ENCODE assay signal across 8 cellular contexts in the genomic region with DNA sequence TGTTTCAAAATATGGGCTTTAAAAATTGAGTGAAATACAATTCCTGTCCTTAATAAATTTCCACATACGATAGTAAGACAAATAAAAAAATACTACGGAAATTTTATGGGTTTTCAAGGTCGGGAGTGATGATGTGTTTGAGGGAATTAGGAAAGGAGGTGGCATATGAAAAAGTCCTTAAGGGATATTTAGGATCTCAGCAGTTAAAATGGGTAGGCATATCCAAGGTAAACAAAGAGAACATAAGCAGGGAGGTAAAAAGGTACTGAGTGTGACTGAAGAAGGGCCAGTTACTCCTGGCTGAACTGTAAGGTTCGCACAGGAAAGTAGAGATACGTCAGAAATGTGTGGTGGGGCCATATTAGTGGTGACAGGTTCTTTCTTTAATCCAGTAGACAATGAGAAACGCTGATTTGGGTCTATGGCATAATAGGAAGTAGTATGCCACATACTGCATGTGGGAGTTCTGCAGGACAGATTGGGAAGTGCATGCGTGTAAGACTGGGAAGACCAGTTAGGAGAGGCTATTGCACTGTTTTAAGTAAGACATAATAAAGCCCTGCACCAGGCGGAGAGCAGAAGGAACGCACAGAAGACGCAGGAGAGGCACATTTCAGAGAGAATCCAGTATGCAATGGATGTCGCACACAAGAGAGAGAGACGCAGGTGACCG. TPM values are rescaled to one million over a fixed set of nuclear protein-coding genes. Genes with fewer than 3 reads are reported as not detected.
DNase-seq lines count a peak whose midpoint lies in the region; ATAC-seq, FAIRE-seq and TF ChIP-seq lines count a peak whose summit lies in the region.

No MANE protein-coding gene starts in this region.

- BruUV-seq in HepG2 (replicated peaks; lab: Mats Ljungman, UMichigan) = TSS peak; percentile 99

- H3K4me3 ChIP-seq in GM12865 (ENCODE audit: low read depth, low read length) = peak overlapping the region; percentile 75
- H3K4me3 ChIP-seq in coronary artery = peak overlapping the region; percentile 87
- H3K4me3 ChIP-seq in HepG2 (replicated peaks in 1 of 3; ENCODE audit: insufficient read depth in 1 of 3, low read depth in 2 of 3, low read length in 3 of 3) = peak overlapping the region; percentile 56 to 86 (median 81)

- CTCF ChIA-PET in HepG2 (lab: Yijun Ruan, JAX; ENCODE audit: low intra/inter-chr PET ratio, low total read pairs) = no interaction called here

- H3K27ac ChIP-seq in 22Rv1 (peak overlapping the region; percentile 97), coronary artery (peak overlapping the region; percentile 85 to 87), HepG2 (ENCODE audit: extremely low read length, insufficient read depth, low read length) (peak overlapping the region; percentile 92), temporal lobe (ENCODE audit: low read depth, low read length) (peak overlapping the region; percentile 83)

- H3K9ac ChIP-seq in HepG2 (ENCODE audit: insufficient read depth, low read depth, low read length) = peak overlapping the region; percentile 91

- peaks cover 38% of the 10 kb centered on the region for H4K20me1 ChIP-seq in HepG2 (ENCODE audit: insufficient read depth, low read length)

- DNase-seq in GM12865 (ENCODE audit: low read depth) = peak; percentile 52
- peak; percentile 83 for DNase-seq in HT-29 (ENCODE audit: low spot score)
- peak; percentile 69 for DNase-seq in OCI-M1 (lab: John Stamatoyannopoulos, UW)
- no peak for DNase-seq in coronary artery (ENCODE audit: low spot score)
- DNase-seq in HepG2 (ENCODE audit: low spot score) = peak; percentile 81
- no peak for DNase-seq in activated CD8-positive, alpha-beta memory T cell treated with anti-CD3 and anti-CD28 coated beads for 24 hours

- peak overlapping the region; percentile 99 for H3K4me2 ChIP-seq in HepG2 (ENCODE audit: low read depth, low read length)

- H3K27me3 ChIP-seq in HepG2 (ENCODE audit: control insufficient read depth in 1 of 2, insufficient read depth in 2 of 2, low read length in 2 of 2) = no peaks in the 10 kb centered on the region; a peak in 1 of 5 replicates

- peak; percentile 71 for ATAC-seq in HepG2

- WGBS in HepG2 (ENCODE audit: low lambda C conversion rate) = 4% methylated on average over 13 of the region's 13 CpGs

- H3K36me3 ChIP-seq in HepG2 (replicated peaks in 1 of 2; ENCODE audit: control insufficient read depth in 1 of 2, insufficient read depth in 2 of 2, low read length in 2 of 2) = peaks cover 0 to 6% of the 10 kb centered on the region in 2 experiments; a peak in 1 of 5 replicates

- peaks cover 52% of the 10 kb centered on the region for H3K4me1 ChIP-seq in HepG2 (ENCODE audit: insufficient read depth, low read length)

- FAIRE-seq in HepG2 (lab: Jason Lieb, UNC) = no peak

- POLR2A ChIA-PET in HepG2 (lab: Yijun Ruan, JAX) = interaction anchor here (0.9 to 1.4 kb wide), 6 partner anchors 15 to 662 kb away, joined by 3 to 19 read pairs (median 4); a partner anchor contains a TSS

- H3K79me2 ChIP-seq in HepG2 (ENCODE audit: insufficient read depth, low read length) = peaks cover 46% of the 10 kb centered on the region

- no peak for TF ChIP-seq RAD21 in HepG2 (CRISPR knock-in tag; IDR thresholded peaks at IDR 0.05)

- in situ Hi-C loops in HepG2 (cut with HindIII; ENCODE audit: extremely low pct_ligation_motif_present, low pct_unique_long_range_greater_than_20kb) = no loop called here

- intact Hi-C loops in HepG2 (cut with micrococcal nuclease; ENCODE audit: unreplicated experiment) = loop anchor here (1.0 to 2.0 kb wide), 2 partner anchors 100 to 283 kb away; a partner anchor contains a TSS

- TF ChIP-seq POLR2A in HepG2 (IDR thresholded peaks at IDR 0.05; ENCODE audit: insufficient read depth in 1 of 2, low read depth in 2 of 2, low read length in 2 of 2) = peak in 1 of 2 experiments; percentile 82; a peak in 2 of 4 replicates

- TF ChIP-seq CTCF in 22Rv1 (IDR thresholded peaks at IDR 0.05) = peak; percentile 40
- TF ChIP-seq CTCF in GM12865 (IDR thresholded peaks at IDR 0.05; ENCODE audit: insufficient read depth, low read depth, low read length, missing control alignments) = peak; percentile 23
- TF ChIP-seq CTCF in coronary artery (IDR thresholded peaks at IDR 0.05) = no peak
- TF ChIP-seq CTCF in HepG2 (CRISPR knock-in tag; IDR thresholded peaks at IDR 0.05) = no peak

- H3K9me3 ChIP-seq in HepG2 (ENCODE audit: low read length) = no peaks in the 10 kb centered on the region

- TF ChIP-seq EP300 in HepG2 (IDR thresholded peaks at IDR 0.05; ENCODE audit: low read depth in 2 of 2, low read length in 2 of 2) = no peak
- no peak for TF ChIP-seq EP300 in HepG2 (CRISPR knock-in tag; IDR thresholded peaks at IDR 0.05; ENCODE audit: borderline replicate concordance)

- H2AFZ ChIP-seq in HepG2 (ENCODE audit: low read length) = no peak overlapping the region

TF ChIP-seq in HepG2, 621 proteins besides CTCF, POLR2A, EP300 and RAD21 (continues in another document):
- TF ChIP-seq PAF1 (CRISPR knock-in tag; IDR thresholded peaks at IDR 0.05) (no peak), ZNF816 (CRISPR knock-in tag; IDR thresholded peaks at IDR 0.05; ENCODE audit: borderline replicate concordance) (0 out of 2 replicates have a peak, but pooled peaks have one; percentile 35), XRCC5 (optimal IDR thresholded peaks at IDR 0.05; ENCODE audit: low read length) (no peak), ZMYM3 (CRISPR knock-in tag; IDR thresholded peaks at IDR 0.05) (peak; percentile 7; the same call in 1 of the 2 replicates), ZNF776 (CRISPR knock-in tag; IDR thresholded peaks at IDR 0.05) (no peak), ZNF33A (CRISPR knock-in tag; IDR thresholded peaks at IDR 0.05; ENCODE audit: borderline replicate concordance) (no peak), ZC3H4 (CRISPR knock-in tag; IDR thresholded peaks at IDR 0.05; ENCODE audit: borderline replicate concordance) (0 out of 2 replicates have a peak, but pooled peaks have one; percentile 58), ZFP82 (CRISPR knock-in tag; IDR thresholded peaks at IDR 0.05; ENCODE audit: borderline replicate concordance) (peak; percentile 52; the same call in 1 of the 2 replicates), SMC3 (IDR thresholded peaks at IDR 0.05; ENCODE audit: low read length) (peak; percentile 13; the same call in 1 of the 2 replicates), ZBTB8A (CRISPR knock-in tag; IDR thresholded peaks at IDR 0.05; ENCODE audit: borderline replicate concordance, low read depth) (0 out of 2 replicates have a peak, but pooled peaks have one; percentile 22), SP5 (CRISPR knock-in tag; IDR thresholded peaks at IDR 0.05; ENCODE audit: borderline replicate concordance, low read depth) (0 out of 2 replicates have a peak, but pooled peaks have one; percentile 13), ZMAT3 (CRISPR knock-in tag; conservative IDR thresholded peaks at IDR 0.05) (no peak), ZNF138 (CRISPR knock-in tag; IDR thresholded peaks at IDR 0.05; ENCODE audit: low read depth) (0 out of 2 replicates have a peak, but pooled peaks have one; percentile 20), ZNF256 (CRISPR knock-in tag; conservative IDR thresholded peaks at IDR 0.05) (no peak), TBX3 (IDR thresholded peaks at IDR 0.05; ENCODE audit: borderline replicate concordance) (no peak)
- TF ChIP-seq, protein P1, sequence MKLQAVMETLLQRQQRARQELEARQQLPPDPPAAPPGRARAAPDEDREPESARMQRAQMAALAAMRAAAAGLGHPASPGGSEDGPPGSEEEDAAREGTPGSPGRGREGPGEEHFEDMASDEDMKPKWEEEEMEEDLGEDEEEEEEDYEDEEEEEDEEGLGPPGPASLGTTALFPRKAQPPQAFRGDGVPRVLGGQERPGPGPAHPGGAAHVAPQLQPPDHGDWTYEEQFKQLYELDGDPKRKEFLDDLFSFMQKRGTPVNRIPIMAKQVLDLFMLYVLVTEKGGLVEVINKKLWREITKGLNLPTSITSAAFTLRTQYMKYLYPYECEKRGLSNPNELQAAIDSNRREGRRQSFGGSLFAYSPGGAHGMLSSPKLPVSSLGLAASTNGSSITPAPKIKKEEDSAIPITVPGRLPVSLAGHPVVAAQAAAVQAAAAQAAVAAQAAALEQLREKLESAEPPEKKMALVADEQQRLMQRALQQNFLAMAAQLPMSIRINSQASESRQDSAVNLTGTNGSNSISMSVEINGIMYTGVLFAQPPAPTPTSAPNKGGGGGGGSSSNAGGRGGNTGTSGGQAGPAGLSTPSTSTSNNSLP (IDR thresholded peaks at IDR 0.05; ENCODE audit: low read depth, low read length) = 0 out of 2 replicates have a peak, but pooled peaks have one; percentile 31
- TF ChIP-seq, protein P2, sequence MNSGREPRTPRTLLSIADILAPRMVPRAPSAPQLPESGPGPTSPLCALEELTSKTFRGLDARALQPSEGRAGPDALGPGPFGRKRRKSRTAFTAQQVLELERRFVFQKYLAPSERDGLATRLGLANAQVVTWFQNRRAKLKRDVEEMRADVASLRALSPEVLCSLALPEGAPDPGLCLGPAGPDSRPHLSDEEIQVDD (CRISPR knock-in tag; IDR thresholded peaks at IDR 0.05; ENCODE audit: borderline replicate concordance) = no peak

RNA-seq across cellular contexts. Expression of a gene that starts 0.9 kb away (rescaled TPM):
- 56.4 and 59.7 TPM in 2 replicates for total RNA-seq in HT-29 (2014; rRNA removed; shearing (Covaris generic))
- total RNA-seq in HepG2 (2016; rRNA removed; fragmentation: Illumina TruSeq; extraction: Trizol) (111 and 144 TPM in 2 replicates), temporal lobe (309 TPM)
- 13.9 and 16.0 TPM in 2 replicates for total RNA-seq in HepG2 (2016; cell fraction: cytosol; rRNA removed; fragmentation: Illumina TruSeq; extraction: Trizol; ENCODE audit: low read depth)
- total RNA-seq in HepG2 (2016; cell fraction: insoluble cytoplasmic fraction; rRNA removed; fragmentation: Illumina TruSeq; extraction: Trizol) = 94.9 and 148 TPM in 2 replicates
- 34.9 and 43.7 TPM in 2 replicates for total RNA-seq in HepG2 (2016; cell fraction: membrane; rRNA removed; fragmentation: Illumina TruSeq; extraction: Trizol)
- 273 and 279 TPM in 2 replicates for total RNA-seq in HepG2 (2016; cell fraction: nucleus; rRNA removed; fragmentation: Illumina TruSeq; extraction: Trizol)
- 43.0 and 54.2 TPM in 2 replicates for polyA plus RNA-seq in HepG2 (2011; rRNA removed)
- polyA plus RNA-seq in HepG2 (2011; cell fraction: cytosol; rRNA removed) = 16.7 and 37.7 TPM in 2 replicates
- 41.8 and 60.3 TPM in 2 replicates for polyA plus RNA-seq in HepG2 (2011; cell fraction: nucleus; rRNA removed)
- polyA plus RNA-seq in HepG2 (2012) = 147 and 165 TPM in 2 replicates
- polyA plus RNA-seq in HepG2 (2016; cell fraction: cytosol; fragmentation: Illumina TruSeq; extraction: Trizol; ENCODE audit: low read depth) = 5.0 and 5.2 TPM in 2 replicates
- polyA plus RNA-seq in HepG2 (2016; cell fraction: insoluble cytoplasmic fraction; fragmentation: Illumina TruSeq; extraction: Trizol; ENCODE audit: low read depth) = 67.7 and 73.3 TPM in 2 replicates
- polyA plus RNA-seq in HepG2 (2016; cell fraction: membrane; fragmentation: Illumina TruSeq; extraction: Trizol; ENCODE audit: low read depth) = 10.6 and 13.1 TPM in 2 replicates
- 271 and 285 TPM in 2 replicates for polyA plus RNA-seq in HepG2 (2016; cell fraction: nucleus; fragmentation: Illumina TruSeq; extraction: Trizol; ENCODE audit: insufficient read depth, low read depth)
- 101 and 102 TPM in 2 replicates for polyA minus RNA-seq in HepG2 (2011; rRNA and poly(A)+ RNA removed; ENCODE audit: low replicate concordance)
- 53.2 and 76.7 TPM in 2 replicates for polyA minus RNA-seq in HepG2 (2011; cell fraction: cytosol; rRNA and poly(A)+ RNA removed)
- 204 and 309 TPM in 2 replicates for polyA minus RNA-seq in HepG2 (2011; cell fraction: nucleus; rRNA and poly(A)+ RNA removed)

Comparison
In these comparisons a context has a peak if more than half of its experiments do, and no peak if none do; other contexts are left out.
1. CTCF ChIP-seq: peak in 22Rv1 (single experiment) and GM12865 (single experiment); none in coronary artery (single experiment) and HepG2 (single experiment).
2. DNase-seq: peak in GM12865 (single experiment), HT-29 (single experiment), OCI-M1 (single experiment) and HepG2 (single experiment); none in coronary artery (single experiment) and activated CD8-positive, alpha-beta memory T cell treated with anti-CD3 and anti-CD28 coated beads for 24 hours (single experiment).
3. Peak in every context shown above with its lines, with median percentiles within 50 percentile points of each other: H3K27ac ChIP-seq and H3K4me3 ChIP-seq.